In the genomic region with DNA sequence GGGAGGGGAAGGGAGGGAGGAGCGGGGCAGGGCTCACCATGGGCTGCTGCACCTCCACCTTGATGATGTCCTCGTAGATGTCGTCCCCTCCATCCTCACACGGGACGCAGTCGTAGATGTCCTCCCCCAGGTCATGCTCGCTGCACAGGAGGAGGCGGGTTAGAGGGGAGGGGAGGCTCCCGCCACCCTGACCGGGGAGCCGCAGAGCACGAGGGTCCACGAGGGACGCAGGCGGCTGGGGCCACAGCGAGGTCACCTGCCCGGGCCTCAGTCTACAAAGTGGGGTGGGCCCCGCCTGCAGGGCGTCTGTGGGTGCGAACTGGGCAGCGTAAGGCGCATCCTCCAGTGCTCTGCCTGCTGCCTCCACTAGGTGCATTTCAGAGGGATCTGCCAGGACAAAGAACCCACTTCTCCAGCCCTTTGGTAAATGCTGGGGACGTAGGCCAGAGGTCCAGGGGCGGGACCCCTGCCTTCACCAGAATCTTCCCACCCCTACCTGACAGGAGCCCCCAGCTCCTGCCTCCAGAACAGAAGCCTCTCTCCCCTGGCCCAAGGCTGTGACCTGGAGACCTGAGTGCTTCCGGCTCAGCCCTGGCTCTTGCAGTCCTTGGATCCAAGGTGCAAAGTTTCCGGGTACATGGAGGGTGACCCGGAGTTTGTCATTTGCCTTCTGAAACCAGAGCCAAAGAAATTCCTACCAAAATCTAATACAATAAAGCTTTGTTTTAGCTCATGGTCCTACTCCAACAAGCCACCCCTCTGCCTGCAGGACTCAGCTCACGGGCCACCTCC, we compare ENCODE assay signal across 19 cellular contexts.
A peak's percentile ranks its signal among the peaks of the same experiment; 100 is the strongest.
DNase-seq lines count a peak whose midpoint lies in the region; ATAC-seq and TF ChIP-seq lines count a peak whose summit lies in the region.
"Had no signal": no experiment of that assay in that cellular context is flagged by ENCODE, and none has a peak within 500 bp of the region (broad histone marks: within the 10 kb centered on the region; RNA-seq: fewer than 3 reads in every experiment).

No MANE protein-coding gene starts in this region.

- H3K4me1 ChIP-seq in H9 (ENCODE audit: insufficient read depth, low read length): no peaks in the 10 kb centered on the region
- H3K4me1 ChIP-seq in endodermal cell (ENCODE audit: control insufficient read depth, insufficient read depth, low read length): no peaks in the 10 kb centered on the region

- no peak overlapping the region for H4K8ac ChIP-seq in H9 (replicated peaks; ENCODE audit: insufficient read length, low read depth, low read length)

- H3K9me3 ChIP-seq in H9 (ENCODE audit: control insufficient read depth, low read depth, low read length) (no peaks in the 10 kb centered on the region), endodermal cell (ENCODE audit: control insufficient read depth, low read length) (no peaks in the 10 kb centered on the region)
- H3K9me3 ChIP-seq: SK-N-SH had no signal

- POLR2A ChIA-PET in WTC11 (lab: Charles Lee): interaction anchor here (1.0 kb wide), 1 partner anchor 145 kb away, joined by 3 read pairs; no protein-coding TSS in a partner anchor

- no peak overlapping the region for H2BK5ac ChIP-seq in H9 (ENCODE audit: insufficient read length, low read length)

- no peak overlapping the region for H3K4me2 ChIP-seq in H9 (ENCODE audit: insufficient read depth, insufficient read length, low read length)
- H3K4me2 ChIP-seq: KMS-11, SK-N-SH had no signal

- H3K27me3 Mint-ChIP-seq in H9 (ENCODE audit: low read depth): no peaks in the 10 kb centered on the region
- H3K27me3 Mint-ChIP-seq in WTC11 (ENCODE audit: low read depth): no peaks in the 10 kb centered on the region
- H3K27me3 Mint-ChIP-seq in endodermal cell (ENCODE audit: insufficient read depth): no peaks in the 10 kb centered on the region
- no peaks in the 10 kb centered on the region for H3K27me3 Mint-ChIP-seq in stimulated activated memory B cell treated with anti-CD40 and anti-IgM and Interleukin-4, amounts not matched to agents 10 μg/mL and 1 μg/mL and 100 μg/mL, for 72 hours
- peaks cover 0 to 4% (median 2%) of the 10 kb centered on the region in 3 donors for H3K27me3 Mint-ChIP-seq in immature natural killer cell (ENCODE audit: low read depth in 3 of 3)
- H3K27me3 Mint-ChIP-seq: CD4-positive, alpha-beta T cell; IgD-negative memory B cell had no signal

- CTCF ChIA-PET in WTC11 (lab: Charles Lee): interaction anchor here (1.3 to 1.6 kb wide), 2 partner anchors 14 to 70 kb away, joined by 3 to 4 read pairs; no protein-coding TSS in a partner anchor

- H3K36me3 Mint-ChIP-seq in H9 (ENCODE audit: insufficient read depth in 1 of 3, low read depth in 3 of 3) (peaks cover 0 to 29% (median 1%) of the 10 kb centered on the region in 3 experiments; a peak in 4 of 7 replicates), WTC11 (no peaks in the 10 kb centered on the region), endodermal cell (ENCODE audit: low read depth) (peaks cover 3% of the 10 kb centered on the region), immature natural killer cell (no peaks in the 10 kb centered on the region)
- H3K36me3 Mint-ChIP-seq in stimulated activated memory B cell treated with anti-CD40 and anti-IgM and Interleukin-4, amounts not matched to agents 10 μg/mL and 1 μg/mL and 100 μg/mL, for 72 hours: peaks cover 54% of the 10 kb centered on the region

- H3T11ph ChIP-seq in H9 (ENCODE audit: low read length): no peak overlapping the region

- H3K9ac ChIP-seq in H9 (ENCODE audit: extremely low read depth, insufficient read length, low read length) (no peak overlapping the region), endodermal cell (ENCODE audit: extremely low read depth, low read length, poor library complexity, severe bottlenecking) (no peak overlapping the region)
- H3K9ac ChIP-seq: KMS-11, SK-N-SH had no signal

- no peak overlapping the region for H2BK12ac ChIP-seq in H9 (ENCODE audit: insufficient read length, low read depth, low read length)

- WGBS in H9 (ENCODE audit: extremely low coverage, insufficient read length, low lambda C conversion rate): no CpG with 5 or more reads among the region's 28 CpGs
- 93 to 96% methylated on average over 11 to 28 of the region's 28 CpGs for WGBS in endodermal cell (ENCODE audit: insufficient coverage in 1 of 2, insufficient read length in 1 of 2), 2 experiments

- no peaks in the 10 kb centered on the region for H4K20me1 ChIP-seq in H9 (ENCODE audit: control insufficient read depth, insufficient read depth, insufficient read length)

- H3K56ac ChIP-seq in H9 (ENCODE audit: insufficient read length, low read depth, low read length): no peak overlapping the region

- H3K27ac ChIP-seq in H9 (ENCODE audit: insufficient read length, low read depth, low read length): no peak overlapping the region
- H3K27ac ChIP-seq in endodermal cell (ENCODE audit: low read depth, low read length): no peak overlapping the region
- H3K27ac ChIP-seq: BLaER1 treated with 17β-estradiol and CSF1 and Interleukin-3, amounts not matched to agents 10 nM and 100 nM; KMS-11 had no signal

- H3K27ac Mint-ChIP-seq in H9: peak overlapping the region; percentile 39 to 94 (median 78); a peak in 4 of 7 replicates
- peak overlapping the region; percentile 60 for H3K27ac Mint-ChIP-seq in WTC11
- peak overlapping the region; percentile 52 for H3K27ac Mint-ChIP-seq in endodermal cell
- H3K27ac Mint-ChIP-seq in stimulated activated memory B cell treated with anti-CD40 and anti-IgM and Interleukin-4, amounts not matched to agents 10 μg/mL and 1 μg/mL and 100 μg/mL, for 72 hours: peak overlapping the region; percentile 93
- H3K27ac Mint-ChIP-seq in immature natural killer cell: no peak overlapping the region
- H3K27ac Mint-ChIP-seq: CD4-positive, alpha-beta T cell had no signal

- no peaks in the 10 kb centered on the region for H3K79me1 ChIP-seq in H9 (ENCODE audit: insufficient read depth, low read depth, low read length, poor library complexity, severe bottlenecking)

- H3K14ac ChIP-seq in H9 (ENCODE audit: insufficient read depth, low read length): no peak overlapping the region

- H3K36me3 ChIP-seq in endodermal cell (ENCODE audit: control insufficient read depth, insufficient read depth, low read length): no peaks in the 10 kb centered on the region

- no peak overlapping the region for H2BK20ac ChIP-seq in H9 (ENCODE audit: low read depth, low read length, poor library complexity, severe bottlenecking)

- H3K4ac ChIP-seq in H9 (ENCODE audit: low read depth, low read length): no peak overlapping the region

- H3K27me3 ChIP-seq in H9 (ENCODE audit: insufficient read depth, low read length) (no peaks in the 10 kb centered on the region), endodermal cell (ENCODE audit: control insufficient read depth, insufficient read depth, low read length, poor library complexity, severe bottlenecking) (no peaks in the 10 kb centered on the region)

- H3K4me3 ChIP-seq in endodermal cell (ENCODE audit: low read length): no peak overlapping the region
- H3K4me3 ChIP-seq: BLaER1 treated with 17β-estradiol and CSF1 and Interleukin-3, amounts not matched to agents 10 nM and 100 nM had no signal

- H4K5ac ChIP-seq in H9 (ENCODE audit: insufficient read length, low read depth, low read length): no peak overlapping the region

- H2BK15ac ChIP-seq in H9 (ENCODE audit: low read depth, low read length): no peak overlapping the region

- H3K4me1 Mint-ChIP-seq in H9 (peaks cover 0 to 8% of the 10 kb centered on the region in 2 experiments; a peak in 2 of 4 replicates), WTC11 (peaks cover 4% of the 10 kb centered on the region; the same call in 1 of the 2 replicates), endodermal cell (no peaks in the 10 kb centered on the region), immature natural killer cell (no peaks in the 10 kb centered on the region)
- peaks cover 45% of the 10 kb centered on the region for H3K4me1 Mint-ChIP-seq in stimulated activated memory B cell treated with anti-CD40 and anti-IgM and Interleukin-4, amounts not matched to agents 10 μg/mL and 1 μg/mL and 100 μg/mL, for 72 hours

- H4K91ac ChIP-seq in H9 (ENCODE audit: insufficient read length, low read depth, low read length): no peak overlapping the region

- ATAC-seq in WTC11: no peak
- ATAC-seq in stimulated activated memory B cell treated with anti-CD40 and anti-IgM and Interleukin-4, amounts not matched to agents 10 μg/mL and 1 μg/mL and 100 μg/mL, for 72 hours: no peak
- ATAC-seq: Panc1 had no signal

- no peak overlapping the region for H3K23ac ChIP-seq in H9 (ENCODE audit: insufficient read length, low read depth, low read length)

- H2BK120ac ChIP-seq in H9 (ENCODE audit: low read depth, low read length, poor library complexity, severe bottlenecking): no peak overlapping the region

- H3K4me3 Mint-ChIP-seq in H9 (no peak overlapping the region), WTC11 (no peak overlapping the region), endodermal cell (no peak overlapping the region), immature natural killer cell (no peak overlapping the region)
- no peak overlapping the region for H3K4me3 Mint-ChIP-seq in stimulated activated memory B cell treated with anti-CD40 and anti-IgM and Interleukin-4, amounts not matched to agents 10 μg/mL and 1 μg/mL and 100 μg/mL, for 72 hours
- H3K4me3 Mint-ChIP-seq: CD4-positive, alpha-beta T cell; IgD-negative memory B cell had no signal

- H2AK5ac ChIP-seq in H9 (ENCODE audit: insufficient read length, low read length): no peak overlapping the region

- no peaks in the 10 kb centered on the region for H3K9me3 Mint-ChIP-seq in H9
- H3K9me3 Mint-ChIP-seq in WTC11: no peaks in the 10 kb centered on the region
- H3K9me3 Mint-ChIP-seq in endodermal cell: no peaks in the 10 kb centered on the region
- no peaks in the 10 kb centered on the region for H3K9me3 Mint-ChIP-seq in stimulated activated memory B cell treated with anti-CD40 and anti-IgM and Interleukin-4, amounts not matched to agents 10 μg/mL and 1 μg/mL and 100 μg/mL, for 72 hours
- no peaks in the 10 kb centered on the region for H3K9me3 Mint-ChIP-seq in immature natural killer cell
- H3K9me3 Mint-ChIP-seq: CD4-positive, alpha-beta T cell; IgD-negative memory B cell had no signal

- H3K18ac ChIP-seq in H9 (ENCODE audit: insufficient read length, low read depth, low read length): no peak overlapping the region

- DNase-seq in H9 (no peak), WTC11 (ENCODE audit: low spot score) (no peak), endodermal cell (no peak), immature natural killer cell (no peak), HuH-7 (ENCODE audit: low spot score) (no peak), DMS79 treated with DMSO at 0.1 percent for 48 hours (lab: John Stamatoyannopoulos, UW) (no peak)
- DNase-seq: CD4-positive, alpha-beta T cell; DMS53; MM.1S; NCI-H2029 treated with DMSO at 0.1 percent for 48 hours; NCI-H446 treated with DMSO at 0.1 percent for 48 hours; NCI-H526; SIG-M5; SK-N-SH had no signal

- H2AFZ ChIP-seq in H9 (ENCODE audit: low read length): no peak overlapping the region

- no peaks in the 10 kb centered on the region for H3K79me2 ChIP-seq in H9 (ENCODE audit: insufficient read depth, low read length)

- no peaks in the 10 kb centered on the region for H3K23me2 ChIP-seq in H9 (ENCODE audit: insufficient read length, low read depth, low read length, poor library complexity, severe bottlenecking)

- no peak for TF ChIP-seq CTCF in H9 (conservative IDR thresholded peaks at IDR 0.05)
- no peak for TF ChIP-seq CTCF in WTC11 (IDR thresholded peaks at IDR 0.05)
- TF ChIP-seq CTCF in endodermal cell (conservative IDR thresholded peaks at IDR 0.05): no peak

TF ChIP-seq in WTC11, 78 proteins besides CTCF, POLR2A, EP300 and RAD21 (continues in another document):
- no peak for TF ChIP-seq CREB1 (CRISPR knock-in tag; IDR thresholded peaks at IDR 0.05)

Comparison
In these comparisons a context has a peak if more than half of its experiments do, and no peak if none do; other contexts are left out.
1. H3K27ac Mint-ChIP-seq: peak in H9 (3 of 3), WTC11 (single experiment), endodermal cell (single experiment) and stimulated activated memory B cell treated with anti-CD40 and anti-IgM and Interleukin-4, amounts not matched to agents 10 μg/mL and 1 μg/mL and 100 μg/mL, for 72 hours (single experiment); none in immature natural killer cell (0 of 6).